1 cellular context compared by ENCODE assay signal in genomic region chrX:147913570-147913969, GRCh38.
TF ChIP-seq lines count a peak whose summit lies in the region.

No MANE protein-coding gene starts in this region.

TF ChIP-seq in HEK293, 187 proteins besides CTCF, POLR2A, EP300 and RAD21 (continued from another document):
- TF ChIP-seq AEBP2 (tag by site-specific recombination; IDR thresholded peaks at IDR 0.05; ENCODE audit: borderline replicate concordance): no peak
- TF ChIP-seq ZSCAN30 (tag by site-specific recombination; IDR thresholded peaks at IDR 0.05): no peak
TF ChIP-seq in HEK293: peak in this region for 0.
